16 cellular contexts compared by ENCODE assay signal in the genomic region with DNA sequence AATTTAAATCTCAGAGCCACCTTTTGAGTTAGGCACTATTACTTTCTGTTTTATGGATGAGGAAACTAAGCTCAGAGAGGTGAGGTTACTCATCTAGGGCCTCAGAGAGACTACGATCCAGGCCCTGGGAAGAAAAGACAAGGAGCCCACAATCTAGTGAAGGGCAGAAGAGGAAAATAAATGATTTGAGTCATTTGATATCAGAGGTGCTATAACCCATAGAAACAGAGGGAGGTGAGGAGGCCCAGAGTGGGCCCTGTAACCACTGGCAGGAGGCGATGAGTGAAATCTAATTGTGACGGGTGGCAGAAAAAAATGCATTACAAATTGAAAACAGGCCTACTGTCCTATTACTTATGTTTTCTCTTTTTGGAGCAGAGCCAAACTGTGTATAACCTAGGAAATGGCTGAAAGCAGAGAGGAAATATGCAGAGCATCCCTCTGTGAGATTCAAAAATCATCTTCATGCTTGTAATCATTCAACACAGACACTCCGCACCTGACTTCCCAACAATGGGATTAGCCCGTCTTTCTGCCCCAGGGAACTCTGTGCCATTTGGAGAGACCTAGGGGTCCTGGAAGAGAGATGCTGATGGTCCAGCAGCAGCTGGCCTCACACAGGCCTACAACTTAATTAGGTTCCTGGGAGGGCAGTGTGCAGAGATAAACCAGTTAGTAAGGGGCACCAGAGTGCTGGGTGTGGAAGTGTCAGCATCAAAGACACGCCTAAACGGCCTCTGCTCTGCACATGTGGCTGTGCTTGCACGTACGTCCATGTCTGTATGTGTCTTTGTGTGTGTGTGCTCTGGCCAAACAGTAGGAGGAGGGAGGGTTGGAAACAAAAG. TPM values are rescaled to one million over a fixed set of nuclear protein-coding genes. Genes with fewer than 3 reads are reported as not detected.
DNase-seq lines count a peak whose midpoint lies in the region; TF ChIP-seq lines count a peak whose summit lies in the region.
"Had no signal": no experiment of that assay in that cellular context is flagged by ENCODE, and none has a peak within 500 bp of the region (broad histone marks: within the 10 kb centered on the region; RNA-seq: fewer than 3 reads in every experiment).

No MANE protein-coding gene starts in this region.

- H3K4me1 Mint-ChIP-seq in endodermal cell (peaks cover 12% of the 10 kb centered on the region), neural progenitor cell (peaks cover 77% of the 10 kb centered on the region), mesothelial cell of epicardium (peaks cover 15% of the 10 kb centered on the region)
- H3K4me1 Mint-ChIP-seq: activated CD4-positive, alpha-beta T cell treated with anti-CD3 and anti-CD28 coated beads, Interleukin-2, amount 10 ng/mL, durations not matched to agents 24 days and 14 days; CD4-positive, CD25-positive, alpha-beta regulatory T cell had no signal

- no peaks in the 10 kb centered on the region for H3K36me3 Mint-ChIP-seq in endodermal cell (ENCODE audit: low read depth)
- peaks cover 6% of the 10 kb centered on the region for H3K36me3 Mint-ChIP-seq in neural progenitor cell
- no peaks in the 10 kb centered on the region for H3K36me3 Mint-ChIP-seq in mesothelial cell of epicardium
- H3K36me3 Mint-ChIP-seq: CD4-positive, CD25-positive, alpha-beta regulatory T cell had no signal

- H3K9me3 ChIP-seq in endodermal cell (ENCODE audit: control insufficient read depth, low read length) (no peaks in the 10 kb centered on the region), neural progenitor cell (ENCODE audit: low read depth) (no peaks in the 10 kb centered on the region)
- H3K9me3 ChIP-seq: HAP-1, right lobe of liver had no signal

- no peaks in the 10 kb centered on the region for H3K27me3 ChIP-seq in endodermal cell (ENCODE audit: control insufficient read depth, insufficient read depth, low read length, poor library complexity, severe bottlenecking)
- no peaks in the 10 kb centered on the region for H3K27me3 ChIP-seq in neural progenitor cell
- H3K27me3 ChIP-seq: right lobe of liver had no signal

- no peaks in the 10 kb centered on the region for H3K4me1 ChIP-seq in endodermal cell (ENCODE audit: control insufficient read depth, insufficient read depth, low read length)
- peaks cover 36% of the 10 kb centered on the region for H3K4me1 ChIP-seq in neural progenitor cell
- H3K4me1 ChIP-seq: right lobe of liver had no signal

- no peaks in the 10 kb centered on the region for H4K20me1 ChIP-seq in neural progenitor cell (ENCODE audit: low read depth)

- H3K9ac ChIP-seq in endodermal cell (ENCODE audit: extremely low read depth, low read length, poor library complexity, severe bottlenecking) (no peak overlapping the region), neural progenitor cell (no peak overlapping the region)

- peak overlapping the region; percentile 35 for H3K4me2 ChIP-seq in neural progenitor cell

- WGBS in endodermal cell (ENCODE audit: insufficient coverage in 1 of 2, insufficient read length in 1 of 2), 2 experiments: 95 to 96% methylated on average over 9 of the region's 9 CpGs

- H3K27ac ChIP-seq in endodermal cell (ENCODE audit: low read depth, low read length): peak overlapping the region; percentile 56
- no peak overlapping the region for H3K27ac ChIP-seq in neural progenitor cell
- H3K27ac ChIP-seq: HL-60, right lobe of liver had no signal

- peaks cover 12% of the 10 kb centered on the region for H3F3A ChIP-seq in neural progenitor cell (ENCODE audit: low read depth)

- no peak overlapping the region for H3K4me3 ChIP-seq in endodermal cell (ENCODE audit: low read length)
- H3K4me3 ChIP-seq in neural progenitor cell: no peak overlapping the region
- H3K4me3 ChIP-seq: HAP-1, right lobe of liver had no signal

- H3K36me3 ChIP-seq in endodermal cell (ENCODE audit: control insufficient read depth, insufficient read depth, low read length) (no peaks in the 10 kb centered on the region), neural progenitor cell (no peaks in the 10 kb centered on the region)
- H3K36me3 ChIP-seq: HAP-1, right lobe of liver had no signal

- H3K27ac Mint-ChIP-seq in endodermal cell (no peak overlapping the region), neural progenitor cell (peak overlapping the region; percentile 65), mesothelial cell of epicardium (no peak overlapping the region)
- H3K27ac Mint-ChIP-seq: activated CD4-positive, alpha-beta T cell treated with anti-CD3 and anti-CD28 coated beads, Interleukin-2, amount 10 ng/mL, durations not matched to agents 24 days and 14 days; activated T-helper 1 cell treated with anti-CD3 and anti-CD28 coated beads, Interleukin-12 subunit alpha, Interleukin-12 subunit beta, Interleukin-2, Interleukin-4 antibody, amounts not matched to agents 30 ng/mL and 10 ng/mL and 1 ng/mL, durations not matched to agents 14 hours and 24 hours and 36 hours; CD4-positive, CD25-positive, alpha-beta regulatory T cell had no signal

- TF ChIP-seq CTCF in endodermal cell (conservative IDR thresholded peaks at IDR 0.05): no peak
- TF ChIP-seq CTCF in neural progenitor cell (IDR thresholded peaks at IDR 0.05): no peak
- TF ChIP-seq CTCF in mesothelial cell of epicardium (IDR thresholded peaks at IDR 0.05; ENCODE audit: unreplicated experiment): no peak

- no peaks in the 10 kb centered on the region for H3K79me2 ChIP-seq in neural progenitor cell (ENCODE audit: low read depth)

- H3K27me3 Mint-ChIP-seq in endodermal cell (ENCODE audit: insufficient read depth) (peaks cover 2% of the 10 kb centered on the region), neural progenitor cell (ENCODE audit: insufficient read depth, low read depth) (peaks cover 3% of the 10 kb centered on the region), mesothelial cell of epicardium (ENCODE audit: low read depth) (peaks cover 17% of the 10 kb centered on the region)

- no peak overlapping the region for H2AFZ ChIP-seq in neural progenitor cell (replicated peaks)

- H3K9me3 Mint-ChIP-seq in endodermal cell: no peaks in the 10 kb centered on the region
- no peaks in the 10 kb centered on the region for H3K9me3 Mint-ChIP-seq in neural progenitor cell
- H3K9me3 Mint-ChIP-seq in mesothelial cell of epicardium: no peaks in the 10 kb centered on the region
- H3K9me3 Mint-ChIP-seq: activated CD4-positive, alpha-beta T cell treated with anti-CD3 and anti-CD28 coated beads, Interleukin-2, amount 10 ng/mL, durations not matched to agents 24 days and 14 days; activated T-helper 1 cell treated with anti-CD3 and anti-CD28 coated beads, Interleukin-12 subunit alpha, Interleukin-12 subunit beta, Interleukin-2, Interleukin-4 antibody, amounts not matched to agents 30 ng/mL and 10 ng/mL and 1 ng/mL, durations not matched to agents 14 hours and 24 hours and 36 hours; CD4-positive, CD25-positive, alpha-beta regulatory T cell had no signal

- H3K4me3 Mint-ChIP-seq in endodermal cell: no peak overlapping the region
- H3K4me3 Mint-ChIP-seq in neural progenitor cell: peak overlapping the region; percentile 75
- no peak overlapping the region for H3K4me3 Mint-ChIP-seq in mesothelial cell of epicardium
- H3K4me3 Mint-ChIP-seq: activated CD4-positive, alpha-beta T cell treated with anti-CD3 and anti-CD28 coated beads, Interleukin-2, amount 10 ng/mL, durations not matched to agents 24 days and 14 days; activated T-helper 1 cell treated with anti-CD3 and anti-CD28 coated beads, Interleukin-12 subunit alpha, Interleukin-12 subunit beta, Interleukin-2, Interleukin-4 antibody, amounts not matched to agents 30 ng/mL and 10 ng/mL and 1 ng/mL, durations not matched to agents 14 hours and 24 hours and 36 hours; CD4-positive, CD25-positive, alpha-beta regulatory T cell had no signal

- DNase-seq in ELR (ENCODE audit: low read depth): peak; percentile 67
- DNase-seq in NCI-H82 treated with DMSO at 0.1 percent for 48 hours (lab: John Stamatoyannopoulos, UW; ENCODE audit: unreplicated experiment): peak; percentile 35
- no peak for DNase-seq in endodermal cell
- DNase-seq in neural progenitor cell (ENCODE audit: low spot score): peak; percentile 47
- DNase-seq in activated T-cell treated with anti-CD3 and anti-CD28 coated beads, Interleukin-2, amount 50 U/mL, for 48 hours: no peak
- no peak for DNase-seq in mesothelial cell of epicardium (ENCODE audit: low spot score in 2 of 2, unreplicated experiment in 2 of 2)
- no peak for DNase-seq in activated CD8-positive, alpha-beta memory T cell treated with anti-CD3 and anti-CD28 coated beads, Interleukin-2, amount 50 U/mL, for 4 hours
- DNase-seq: activated CD4-positive, alpha-beta T cell treated with anti-CD3 and anti-CD28 coated beads, Interleukin-2, amount 10 ng/mL, durations not matched to agents 24 days and 14 days; CD4-positive, CD25-positive, alpha-beta regulatory T cell; GDM1; MM.1S; right lobe of liver; T-helper 2 cell had no signal

RNA-seq across cellular contexts. Expression of gene MAP6, which starts 41.9 kb away (rescaled TPM):
- 1 to 10 TPM; 1.9 to 4.2 TPM for total RNA-seq in endodermal cell
- 80.4 TPM for polyA plus RNA-seq in endodermal cell (2013, experiment 1 of 2)
- polyA plus RNA-seq in endodermal cell (2013, experiment 2 of 2): 73.4 TPM
- 9.7 and 9.9 TPM in 2 replicates for total RNA-seq in neural progenitor cell (ENCODE audit: low replicate concordance)
- 0.92 to 1.2 TPM (median 1.2 TPM) in 3 replicates for total RNA-seq in mesothelial cell of epicardium
- polyA plus RNA-seq: CD4-positive, CD25-positive, alpha-beta regulatory T cell had no signal

Comparison
In these comparisons a context has a peak if more than half of its experiments do, and no peak if none do; other contexts are left out.
1. DNase-seq: peak in ELR (single experiment), NCI-H82 treated with DMSO at 0.1 percent for 48 hours (single experiment) and neural progenitor cell (single experiment); none in endodermal cell (single experiment), activated T-cell treated with anti-CD3 and anti-CD28 coated beads, Interleukin-2, amount 50 U/mL, for 48 hours (0 of 2), mesothelial cell of epicardium (0 of 2) and activated CD8-positive, alpha-beta memory T cell treated with anti-CD3 and anti-CD28 coated beads, Interleukin-2, amount 50 U/mL, for 4 hours (single experiment).